Comparison of ENCODE assay signal across 28 cellular contexts in the genomic region with DNA sequence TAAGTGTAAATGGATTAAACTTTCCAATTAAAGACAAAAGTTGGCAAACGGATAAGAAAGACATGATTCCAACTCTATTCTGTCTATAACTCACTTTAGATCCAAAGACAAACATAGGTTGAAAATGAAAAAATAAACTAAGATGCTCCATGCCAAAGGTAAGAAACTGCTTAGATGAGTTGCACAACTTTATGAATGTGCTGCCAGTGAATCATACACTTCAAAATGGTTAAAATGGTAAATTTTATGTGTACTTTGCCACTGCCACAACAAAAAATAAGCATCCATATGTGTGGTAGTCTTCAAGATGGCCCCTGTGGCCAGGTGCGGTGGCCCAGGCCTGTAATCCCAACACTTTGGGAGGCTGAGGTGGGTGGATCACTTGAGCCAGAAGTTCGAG.
"Had no signal": no experiment of that assay in that cellular context is flagged by ENCODE, and none has a peak within 500 bp of the region (broad histone marks: within the 10 kb centered on the region; RNA-seq: fewer than 3 reads in every experiment).

No MANE protein-coding gene starts in this region.

- H3K4me1 ChIP-seq: parathyroid adenoma, psoas muscle, right lobe of liver, uterus had no signal

- H3K4me3 Mint-ChIP-seq: immature natural killer cell; mesothelial cell of epicardium; naive B cell; natural killer cell; nephron progenitor cell; neural progenitor cell; stimulated activated memory B cell treated with anti-CD40 and anti-IgM and Interleukin-4, amounts not matched to agents 10 μg/mL and 1 μg/mL and 100 μg/mL, for 72 hours; stimulated activated naive CD8-positive, alpha-beta T cell treated with anti-CD3 and anti-CD28 coated beads, Interleukin-15, amount 100 ng/mL, for 72 hours; type B pancreatic cell had no signal

- H3K4me2 ChIP-seq: neural progenitor cell, smooth muscle cell had no signal

- H3K27ac Mint-ChIP-seq: immature natural killer cell; mesothelial cell of epicardium; natural killer cell; nephron progenitor cell; neural progenitor cell; stimulated activated memory B cell treated with anti-CD40 and anti-IgM and Interleukin-4, amounts not matched to agents 10 μg/mL and 1 μg/mL and 100 μg/mL, for 72 hours; stimulated activated naive CD8-positive, alpha-beta T cell treated with anti-CD3 and anti-CD28 coated beads, Interleukin-15, amount 100 ng/mL, for 72 hours; type B pancreatic cell had no signal

- H3K27me3 Mint-ChIP-seq: naive B cell; stimulated activated memory B cell treated with anti-CD40 and anti-IgM and Interleukin-4, amounts not matched to agents 10 μg/mL and 1 μg/mL and 100 μg/mL, for 72 hours; stimulated activated naive CD8-positive, alpha-beta T cell treated with anti-CD3 and anti-CD28 coated beads, Interleukin-15, amount 100 ng/mL, for 72 hours; type B pancreatic cell had no signal

- H3K27me3 ChIP-seq: neural progenitor cell, neutrophil, right atrium auricular region, right lobe of liver, tibial nerve, uterus had no signal

- ATAC-seq: natural killer cell; psoas muscle; right lobe of liver; stimulated activated memory B cell treated with anti-CD40 and anti-IgM and Interleukin-4, amounts not matched to agents 10 μg/mL and 1 μg/mL and 100 μg/mL, for 72 hours; stimulated activated naive CD8-positive, alpha-beta T cell treated with anti-CD3 and anti-CD28 coated beads, Interleukin-15, amount 100 ng/mL, for 72 hours had no signal

- H3K9me3 ChIP-seq: neutrophil, psoas muscle, right atrium auricular region, right lobe of liver, tibial nerve, uterus had no signal

- H3K36me3 ChIP-seq: left ventricle myocardium inferior, neural progenitor cell, neutrophil, right atrium auricular region, right lobe of liver, uterus had no signal

- H2AFZ ChIP-seq: neural progenitor cell, parathyroid adenoma had no signal

- H3K9ac ChIP-seq: neural progenitor cell, parathyroid adenoma had no signal

- DNase-seq: immature natural killer cell; islet precursor cell; left ventricle myocardium inferior; mesendoderm; naive B cell; natural killer cell; nephron progenitor cell; occipital lobe; psoas muscle; right lobe of liver; stimulated activated CD4-positive, alpha-beta T cell treated with anti-CD3 and anti-CD28 coated beads, Interleukin-1b, Interleukin-23, amount 100 ng/mL, for 48 hours; stimulated activated CD4-positive, alpha-beta T cell treated with anti-CD3 and anti-CD28 coated beads, Interleukin-2, amount 100 ng/mL, for 48 hours; stimulated activated CD4-positive, alpha-beta T cell treated with anti-CD3 and anti-CD28 coated beads, Interleukin-4, amount 100 ng/mL, for 4 hours; stimulated activated CD8-positive, alpha-beta memory T cell treated with anti-CD3 and anti-CD28 coated beads, Interleukin-4, amount 100 ng/mL, for 48 hours; stimulated activated naive CD4-positive, alpha-beta T cell treated with Interleukin-2 at 50 U/mL for 16 hours; stimulated activated naive CD8-positive, alpha-beta T cell treated with anti-CD3 and anti-CD28 coated beads, Interleukin-15, amount 100 ng/mL, for 72 hours; substantia nigra; uterus had no signal

- H3K27ac ChIP-seq: left ventricle myocardium inferior, neural progenitor cell, neutrophil, parathyroid adenoma, psoas muscle, right atrium auricular region, right lobe of liver, tibial nerve, uterus had no signal

- H3K9me3 Mint-ChIP-seq: natural killer cell; stimulated activated memory B cell treated with anti-CD40 and anti-IgM and Interleukin-4, amounts not matched to agents 10 μg/mL and 1 μg/mL and 100 μg/mL, for 72 hours; type B pancreatic cell had no signal

- H3K4me3 ChIP-seq: left ventricle myocardium inferior, lung, neural progenitor cell, psoas muscle, right atrium auricular region, right lobe of liver, smooth muscle cell, tibial nerve, uterus had no signal
